30 cellular contexts compared by ENCODE assay signal in genomic region chr6:30987304-30987703, GRCh38. TPM values are rescaled to one million over a fixed set of nuclear protein-coding genes. Genes with fewer than 3 reads are reported as not detected.
"Had no signal": no experiment of that assay in that cellular context is flagged by ENCODE, and none has a peak within 500 bp of the region (broad histone marks: within the 10 kb centered on the region; RNA-seq: fewer than 3 reads in every experiment).

No MANE protein-coding gene starts in this region.

- H3K36me3 ChIP-seq: esophagus muscularis mucosa, gastrocnemius medialis, heart right ventricle, left lung had no signal

- H3K9me3 ChIP-seq: esophagus muscularis mucosa, gastrocnemius medialis, heart right ventricle, left lung, mucosa of descending colon had no signal

- H3K36me3 Mint-ChIP-seq: memory B cell; mesothelial cell of epicardium; naive B cell; naive thymus-derived CD8-positive, alpha-beta T cell had no signal

- H3K9me3 Mint-ChIP-seq: memory B cell; naive B cell; naive thymus-derived CD8-positive, alpha-beta T cell had no signal

- H3K4me3 ChIP-seq: coronary artery, dorsolateral prefrontal cortex, esophagus muscularis mucosa, gastrocnemius medialis, heart right ventricle, left lung, lung, mucosa of descending colon had no signal

- H3K4me3 Mint-ChIP-seq: memory B cell; mesothelial cell of epicardium; naive thymus-derived CD8-positive, alpha-beta T cell had no signal

- ATAC-seq: gastrocnemius medialis; heart right ventricle; left cardiac atrium; left lung; left ventricle myocardium superior; mucosa of descending colon; naive thymus-derived CD8-positive, alpha-beta T cell had no signal

- DNase-seq: dermis blood vessel endothelial cell; dorsolateral prefrontal cortex; effector CD4-positive, alpha-beta T cell; effector memory CD4-positive, alpha-beta T cell; erythroblast; foreskin fibroblast; foreskin melanocyte; gastrocnemius medialis; glutamatergic neuron; head of caudate nucleus; heart right ventricle; hippocampal formation; left cardiac atrium; left lung; left ventricle myocardium superior; mammary epithelial cell; mesendoderm; mucosa of descending colon; naive B cell; naive thymus-derived CD8-positive, alpha-beta T cell had no signal

- H3K27me3 ChIP-seq: gastrocnemius medialis, left lung had no signal

- H3K27ac Mint-ChIP-seq: memory B cell; mesothelial cell of epicardium; naive thymus-derived CD8-positive, alpha-beta T cell had no signal

- H3K27ac ChIP-seq: coronary artery, dorsolateral prefrontal cortex, epithelial cell of prostate, esophagus muscularis mucosa, gastrocnemius medialis, heart right ventricle, left lung had no signal

- H3K4me1 ChIP-seq: left lung had no signal

RNA-seq across cellular contexts. Expression of gene MUC21, which starts 3.8 kb away (rescaled TPM):
- total RNA-seq: dermis blood vessel endothelial cell; gastrocnemius medialis; glomerular endothelial cell; heart right ventricle; kidney epithelial cell; left cardiac atrium; left ventricle myocardium superior; lower leg skin; mammary epithelial cell; mesothelial cell of epicardium; myocyte; naive thymus-derived CD8-positive, alpha-beta T cell had no signal

RNA-seq across cellular contexts. Expression of gene MUC22, which starts 23.0 kb away (rescaled TPM):
- total RNA-seq: dermis blood vessel endothelial cell; dorsolateral prefrontal cortex; esophagus muscularis mucosa; glomerular endothelial cell; kidney epithelial cell; lower leg skin; mammary epithelial cell; mesothelial cell of epicardium; mucosa of descending colon; myocyte; naive thymus-derived CD8-positive, alpha-beta T cell had no signal

RNA-seq across cellular contexts. Expression of gene MUCL3, which starts 46.5 kb away (rescaled TPM):
- total RNA-seq: dermis blood vessel endothelial cell; dorsolateral prefrontal cortex; esophagus muscularis mucosa; gastrocnemius medialis; glomerular endothelial cell; kidney epithelial cell; left cardiac atrium; left ventricle myocardium superior; lower leg skin; mammary epithelial cell; mesothelial cell of epicardium; myocyte; naive thymus-derived CD8-positive, alpha-beta T cell had no signal

RNA-seq across cellular contexts. Expression of gene SFTA2, which starts 55.3 kb away (rescaled TPM):
- total RNA-seq: dermis blood vessel endothelial cell; gastrocnemius medialis; glomerular endothelial cell; heart right ventricle; left cardiac atrium; left ventricle myocardium superior; mammary epithelial cell; mesothelial cell of epicardium; mucosa of descending colon; myocyte; naive thymus-derived CD8-positive, alpha-beta T cell had no signal
